Comparison of ENCODE assay signal across 2 cellular contexts in the genomic region with DNA sequence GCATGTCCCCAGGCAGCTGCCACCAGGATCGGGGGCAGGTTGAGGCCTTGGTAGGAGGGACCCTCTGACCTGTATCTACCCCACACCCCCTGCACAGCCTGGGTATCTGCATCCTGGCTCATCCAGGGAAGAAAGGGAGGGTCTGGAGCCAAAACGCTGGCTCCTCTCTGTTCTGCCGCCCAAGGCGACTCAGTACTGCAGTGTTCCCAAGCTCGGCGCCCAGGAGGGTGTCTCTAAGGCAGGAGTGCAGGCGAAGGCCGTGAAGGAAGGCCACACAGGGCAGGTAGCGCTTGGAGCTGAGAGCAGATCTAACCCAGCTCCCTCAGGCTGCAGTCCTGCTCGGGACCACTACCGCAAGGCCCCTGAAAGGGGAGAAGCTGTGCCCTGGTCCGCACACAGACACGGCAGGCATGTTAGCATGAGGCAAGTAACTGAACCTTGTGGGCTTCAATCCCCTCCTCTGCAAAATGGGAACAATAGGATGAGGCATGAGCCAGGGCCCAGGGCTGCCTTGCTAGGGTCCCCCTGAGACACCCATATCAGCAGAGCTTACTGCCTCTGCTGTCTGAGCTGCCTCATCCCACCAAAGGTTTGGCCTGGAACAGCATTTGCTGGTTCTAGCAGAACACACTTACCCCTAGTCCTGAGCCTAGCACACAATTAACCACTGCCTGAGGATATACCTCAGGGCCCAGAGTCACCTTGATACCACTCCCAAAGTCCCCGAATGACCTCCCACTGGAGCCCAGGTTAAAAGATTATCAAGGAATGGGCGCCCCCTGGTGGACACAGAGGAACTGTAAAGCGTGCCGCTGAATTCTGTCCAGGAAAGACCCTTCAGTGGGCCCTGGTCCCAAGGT.
TF ChIP-seq lines count a peak whose summit lies in the region.

No MANE protein-coding gene starts in this region.

TF ChIP-seq in WTC11, 78 proteins besides CTCF, POLR2A, EP300 and RAD21 (continued from another document and continues in another):
- TF ChIP-seq, protein P1, sequence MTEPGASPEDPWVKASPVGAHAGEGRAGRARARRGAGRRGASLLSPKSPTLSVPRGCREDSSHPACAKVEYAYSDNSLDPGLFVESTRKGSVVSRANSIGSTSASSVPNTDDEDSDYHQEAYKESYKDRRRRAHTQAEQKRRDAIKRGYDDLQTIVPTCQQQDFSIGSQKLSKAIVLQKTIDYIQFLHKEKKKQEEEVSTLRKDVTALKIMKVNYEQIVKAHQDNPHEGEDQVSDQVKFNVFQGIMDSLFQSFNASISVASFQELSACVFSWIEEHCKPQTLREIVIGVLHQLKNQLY (CRISPR knock-in tag; IDR thresholded peaks at IDR 0.05): 0 out of 2 replicates have a peak, but pooled peaks have one; percentile 48
- no peak for TF ChIP-seq ZNF317 (CRISPR knock-in tag; IDR thresholded peaks at IDR 0.05; ENCODE audit: borderline replicate concordance, low read depth)
- 0 out of 2 replicates have a peak, but pooled peaks have one; percentile 32 for TF ChIP-seq ATF1 (CRISPR knock-in tag; IDR thresholded peaks at IDR 0.05)
- TF ChIP-seq GTF2I (CRISPR knock-in tag; conservative IDR thresholded peaks at IDR 0.05): peak; percentile 85
- TF ChIP-seq GRHL2 (CRISPR knock-in tag; IDR thresholded peaks at IDR 0.05; ENCODE audit: insufficient replicate concordance, severe bottlenecking): no peak
- TF ChIP-seq, protein P2, sequence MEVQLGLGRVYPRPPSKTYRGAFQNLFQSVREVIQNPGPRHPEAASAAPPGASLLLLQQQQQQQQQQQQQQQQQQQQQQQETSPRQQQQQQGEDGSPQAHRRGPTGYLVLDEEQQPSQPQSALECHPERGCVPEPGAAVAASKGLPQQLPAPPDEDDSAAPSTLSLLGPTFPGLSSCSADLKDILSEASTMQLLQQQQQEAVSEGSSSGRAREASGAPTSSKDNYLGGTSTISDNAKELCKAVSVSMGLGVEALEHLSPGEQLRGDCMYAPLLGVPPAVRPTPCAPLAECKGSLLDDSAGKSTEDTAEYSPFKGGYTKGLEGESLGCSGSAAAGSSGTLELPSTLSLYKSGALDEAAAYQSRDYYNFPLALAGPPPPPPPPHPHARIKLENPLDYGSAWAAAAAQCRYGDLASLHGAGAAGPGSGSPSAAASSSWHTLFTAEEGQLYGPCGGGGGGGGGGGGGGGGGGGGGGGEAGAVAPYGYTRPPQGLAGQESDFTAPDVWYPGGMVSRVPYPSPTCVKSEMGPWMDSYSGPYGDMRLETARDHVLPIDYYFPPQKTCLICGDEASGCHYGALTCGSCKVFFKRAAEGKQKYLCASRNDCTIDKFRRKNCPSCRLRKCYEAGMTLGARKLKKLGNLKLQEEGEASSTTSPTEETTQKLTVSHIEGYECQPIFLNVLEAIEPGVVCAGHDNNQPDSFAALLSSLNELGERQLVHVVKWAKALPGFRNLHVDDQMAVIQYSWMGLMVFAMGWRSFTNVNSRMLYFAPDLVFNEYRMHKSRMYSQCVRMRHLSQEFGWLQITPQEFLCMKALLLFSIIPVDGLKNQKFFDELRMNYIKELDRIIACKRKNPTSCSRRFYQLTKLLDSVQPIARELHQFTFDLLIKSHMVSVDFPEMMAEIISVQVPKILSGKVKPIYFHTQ (CRISPR knock-in tag; IDR thresholded peaks at IDR 0.05): peak; percentile 77
- TF ChIP-seq NFYB (CRISPR knock-in tag; conservative IDR thresholded peaks at IDR 0.05; ENCODE audit: low read depth): no peak
- TF ChIP-seq, protein P3, sequence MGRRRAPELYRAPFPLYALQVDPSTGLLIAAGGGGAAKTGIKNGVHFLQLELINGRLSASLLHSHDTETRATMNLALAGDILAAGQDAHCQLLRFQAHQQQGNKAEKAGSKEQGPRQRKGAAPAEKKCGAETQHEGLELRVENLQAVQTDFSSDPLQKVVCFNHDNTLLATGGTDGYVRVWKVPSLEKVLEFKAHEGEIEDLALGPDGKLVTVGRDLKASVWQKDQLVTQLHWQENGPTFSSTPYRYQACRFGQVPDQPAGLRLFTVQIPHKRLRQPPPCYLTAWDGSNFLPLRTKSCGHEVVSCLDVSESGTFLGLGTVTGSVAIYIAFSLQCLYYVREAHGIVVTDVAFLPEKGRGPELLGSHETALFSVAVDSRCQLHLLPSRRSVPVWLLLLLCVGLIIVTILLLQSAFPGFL (CRISPR knock-in tag; IDR thresholded peaks at IDR 0.05; ENCODE audit: borderline replicate concordance): peak; percentile 85
- TF ChIP-seq FOXK1 (CRISPR knock-in tag; IDR thresholded peaks at IDR 0.05): no peak
- peak; percentile 84; the same call in 1 of the 2 replicates for TF ChIP-seq KAT7 (CRISPR knock-in tag; IDR thresholded peaks at IDR 0.05; ENCODE audit: borderline replicate concordance)
- TF ChIP-seq OVOL2 (CRISPR knock-in tag; IDR thresholded peaks at IDR 0.05; ENCODE audit: borderline replicate concordance): no peak
- 0 out of 2 replicates have a peak, but pooled peaks have one; percentile 27 for TF ChIP-seq MYBL2 (CRISPR knock-in tag; IDR thresholded peaks at IDR 0.05)
- TF ChIP-seq, protein P4, sequence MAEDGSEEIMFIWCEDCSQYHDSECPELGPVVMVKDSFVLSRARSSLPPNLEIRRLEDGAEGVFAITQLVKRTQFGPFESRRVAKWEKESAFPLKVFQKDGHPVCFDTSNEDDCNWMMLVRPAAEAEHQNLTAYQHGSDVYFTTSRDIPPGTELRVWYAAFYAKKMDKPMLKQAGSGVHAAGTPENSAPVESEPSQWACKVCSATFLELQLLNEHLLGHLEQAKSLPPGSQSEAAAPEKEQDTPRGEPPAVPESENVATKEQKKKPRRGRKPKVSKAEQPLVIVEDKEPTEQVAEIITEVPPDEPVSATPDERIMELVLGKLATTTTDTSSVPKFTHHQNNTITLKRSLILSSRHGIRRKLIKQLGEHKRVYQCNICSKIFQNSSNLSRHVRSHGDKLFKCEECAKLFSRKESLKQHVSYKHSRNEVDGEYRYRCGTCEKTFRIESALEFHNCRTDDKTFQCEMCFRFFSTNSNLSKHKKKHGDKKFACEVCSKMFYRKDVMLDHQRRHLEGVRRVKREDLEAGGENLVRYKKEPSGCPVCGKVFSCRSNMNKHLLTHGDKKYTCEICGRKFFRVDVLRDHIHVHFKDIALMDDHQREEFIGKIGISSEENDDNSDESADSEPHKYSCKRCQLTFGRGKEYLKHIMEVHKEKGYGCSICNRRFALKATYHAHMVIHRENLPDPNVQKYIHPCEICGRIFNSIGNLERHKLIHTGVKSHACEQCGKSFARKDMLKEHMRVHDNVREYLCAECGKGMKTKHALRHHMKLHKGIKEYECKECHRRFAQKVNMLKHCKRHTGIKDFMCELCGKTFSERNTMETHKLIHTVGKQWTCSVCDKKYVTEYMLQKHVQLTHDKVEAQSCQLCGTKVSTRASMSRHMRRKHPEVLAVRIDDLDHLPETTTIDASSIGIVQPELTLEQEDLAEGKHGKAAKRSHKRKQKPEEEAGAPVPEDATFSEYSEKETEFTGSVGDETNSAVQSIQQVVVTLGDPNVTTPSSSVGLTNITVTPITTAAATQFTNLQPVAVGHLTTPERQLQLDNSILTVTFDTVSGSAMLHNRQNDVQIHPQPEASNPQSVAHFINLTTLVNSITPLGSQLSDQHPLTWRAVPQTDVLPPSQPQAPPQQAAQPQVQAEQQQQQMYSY (CRISPR knock-in tag; IDR thresholded peaks at IDR 0.05): no peak
- TF ChIP-seq, protein P5, sequence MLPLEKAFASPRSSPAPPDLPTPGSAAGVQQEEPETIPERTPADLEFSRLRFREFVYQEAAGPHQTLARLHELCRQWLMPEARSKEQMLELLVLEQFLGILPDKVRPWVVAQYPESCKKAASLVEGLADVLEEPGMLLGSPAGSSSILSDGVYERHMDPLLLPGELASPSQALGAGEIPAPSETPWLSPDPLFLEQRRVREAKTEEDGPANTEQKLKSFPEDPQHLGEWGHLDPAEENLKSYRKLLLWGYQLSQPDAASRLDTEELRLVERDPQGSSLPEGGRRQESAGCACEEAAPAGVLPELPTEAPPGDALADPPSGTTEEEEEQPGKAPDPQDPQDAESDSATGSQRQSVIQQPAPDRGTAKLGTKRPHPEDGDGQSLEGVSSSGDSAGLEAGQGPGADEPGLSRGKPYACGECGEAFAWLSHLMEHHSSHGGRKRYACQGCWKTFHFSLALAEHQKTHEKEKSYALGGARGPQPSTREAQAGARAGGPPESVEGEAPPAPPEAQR (CRISPR knock-in tag; IDR thresholded peaks at IDR 0.05): no peak

TF ChIP-seq in HepG2, 621 proteins besides CTCF, POLR2A, EP300 and RAD21 (continued from another document and continues in another):
- TF ChIP-seq, protein P6, sequence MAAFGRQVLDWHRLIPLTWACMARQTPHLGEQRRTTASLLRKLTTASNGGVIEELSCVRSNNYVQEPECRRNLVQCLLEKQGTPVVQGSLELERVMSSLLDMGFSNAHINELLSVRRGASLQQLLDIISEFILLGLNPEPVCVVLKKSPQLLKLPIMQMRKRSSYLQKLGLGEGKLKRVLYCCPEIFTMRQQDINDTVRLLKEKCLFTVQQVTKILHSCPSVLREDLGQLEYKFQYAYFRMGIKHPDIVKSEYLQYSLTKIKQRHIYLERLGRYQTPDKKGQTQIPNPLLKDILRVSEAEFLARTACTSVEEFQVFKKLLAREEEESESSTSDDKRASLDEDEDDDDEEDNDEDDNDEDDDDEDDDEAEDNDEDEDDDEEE (CRISPR knock-in tag; IDR thresholded peaks at IDR 0.05): no peak
- TF ChIP-seq SALL1 (CRISPR knock-in tag; IDR thresholded peaks at IDR 0.05) (peak; percentile 51), HNRNPUL1 (IDR thresholded peaks at IDR 0.05; ENCODE audit: low read depth, low read length) (no peak), STAG1 (CRISPR knock-in tag; IDR thresholded peaks at IDR 0.05) (peak; percentile 92), MEIS1 (CRISPR knock-in tag; IDR thresholded peaks at IDR 0.05; ENCODE audit: borderline replicate concordance) (0 out of 2 replicates have a peak, but pooled peaks have one; percentile 14), ZNF350 (CRISPR knock-in tag; IDR thresholded peaks at IDR 0.05; ENCODE audit: borderline replicate concordance, low read depth) (0 out of 2 replicates have a peak, but pooled peaks have one; percentile 16), ZNF468 (CRISPR knock-in tag; IDR thresholded peaks at IDR 0.05) (peak; percentile 56; the same call in 1 of the 2 replicates), ZNF431 (CRISPR knock-in tag; IDR thresholded peaks at IDR 0.05; ENCODE audit: borderline replicate concordance, low read depth) (0 out of 2 replicates have a peak, but pooled peaks have one; percentile 35)
- TF ChIP-seq, protein P7, sequence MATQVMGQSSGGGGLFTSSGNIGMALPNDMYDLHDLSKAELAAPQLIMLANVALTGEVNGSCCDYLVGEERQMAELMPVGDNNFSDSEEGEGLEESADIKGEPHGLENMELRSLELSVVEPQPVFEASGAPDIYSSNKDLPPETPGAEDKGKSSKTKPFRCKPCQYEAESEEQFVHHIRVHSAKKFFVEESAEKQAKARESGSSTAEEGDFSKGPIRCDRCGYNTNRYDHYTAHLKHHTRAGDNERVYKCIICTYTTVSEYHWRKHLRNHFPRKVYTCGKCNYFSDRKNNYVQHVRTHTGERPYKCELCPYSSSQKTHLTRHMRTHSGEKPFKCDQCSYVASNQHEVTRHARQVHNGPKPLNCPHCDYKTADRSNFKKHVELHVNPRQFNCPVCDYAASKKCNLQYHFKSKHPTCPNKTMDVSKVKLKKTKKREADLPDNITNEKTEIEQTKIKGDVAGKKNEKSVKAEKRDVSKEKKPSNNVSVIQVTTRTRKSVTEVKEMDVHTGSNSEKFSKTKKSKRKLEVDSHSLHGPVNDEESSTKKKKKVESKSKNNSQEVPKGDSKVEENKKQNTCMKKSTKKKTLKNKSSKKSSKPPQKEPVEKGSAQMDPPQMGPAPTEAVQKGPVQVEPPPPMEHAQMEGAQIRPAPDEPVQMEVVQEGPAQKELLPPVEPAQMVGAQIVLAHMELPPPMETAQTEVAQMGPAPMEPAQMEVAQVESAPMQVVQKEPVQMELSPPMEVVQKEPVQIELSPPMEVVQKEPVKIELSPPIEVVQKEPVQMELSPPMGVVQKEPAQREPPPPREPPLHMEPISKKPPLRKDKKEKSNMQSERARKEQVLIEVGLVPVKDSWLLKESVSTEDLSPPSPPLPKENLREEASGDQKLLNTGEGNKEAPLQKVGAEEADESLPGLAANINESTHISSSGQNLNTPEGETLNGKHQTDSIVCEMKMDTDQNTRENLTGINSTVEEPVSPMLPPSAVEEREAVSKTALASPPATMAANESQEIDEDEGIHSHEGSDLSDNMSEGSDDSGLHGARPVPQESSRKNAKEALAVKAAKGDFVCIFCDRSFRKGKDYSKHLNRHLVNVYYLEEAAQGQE (IDR thresholded peaks at IDR 0.05; ENCODE audit: borderline replicate concordance in 1 of 2, low read depth in 1 of 2, low read length in 2 of 2): no peak
- TF ChIP-seq, protein P8, sequence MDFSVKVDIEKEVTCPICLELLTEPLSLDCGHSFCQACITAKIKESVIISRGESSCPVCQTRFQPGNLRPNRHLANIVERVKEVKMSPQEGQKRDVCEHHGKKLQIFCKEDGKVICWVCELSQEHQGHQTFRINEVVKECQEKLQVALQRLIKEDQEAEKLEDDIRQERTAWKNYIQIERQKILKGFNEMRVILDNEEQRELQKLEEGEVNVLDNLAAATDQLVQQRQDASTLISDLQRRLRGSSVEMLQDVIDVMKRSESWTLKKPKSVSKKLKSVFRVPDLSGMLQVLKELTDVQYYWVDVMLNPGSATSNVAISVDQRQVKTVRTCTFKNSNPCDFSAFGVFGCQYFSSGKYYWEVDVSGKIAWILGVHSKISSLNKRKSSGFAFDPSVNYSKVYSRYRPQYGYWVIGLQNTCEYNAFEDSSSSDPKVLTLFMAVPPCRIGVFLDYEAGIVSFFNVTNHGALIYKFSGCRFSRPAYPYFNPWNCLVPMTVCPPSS (IDR thresholded peaks at IDR 0.05): no peak
- TF ChIP-seq, protein P9, sequence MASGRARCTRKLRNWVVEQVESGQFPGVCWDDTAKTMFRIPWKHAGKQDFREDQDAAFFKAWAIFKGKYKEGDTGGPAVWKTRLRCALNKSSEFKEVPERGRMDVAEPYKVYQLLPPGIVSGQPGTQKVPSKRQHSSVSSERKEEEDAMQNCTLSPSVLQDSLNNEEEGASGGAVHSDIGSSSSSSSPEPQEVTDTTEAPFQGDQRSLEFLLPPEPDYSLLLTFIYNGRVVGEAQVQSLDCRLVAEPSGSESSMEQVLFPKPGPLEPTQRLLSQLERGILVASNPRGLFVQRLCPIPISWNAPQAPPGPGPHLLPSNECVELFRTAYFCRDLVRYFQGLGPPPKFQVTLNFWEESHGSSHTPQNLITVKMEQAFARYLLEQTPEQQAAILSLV (CRISPR knock-in tag; IDR thresholded peaks at IDR 0.05; ENCODE audit: borderline replicate concordance): peak; percentile 39; the same call in 1 of the 2 replicates
- TF ChIP-seq, protein P10, sequence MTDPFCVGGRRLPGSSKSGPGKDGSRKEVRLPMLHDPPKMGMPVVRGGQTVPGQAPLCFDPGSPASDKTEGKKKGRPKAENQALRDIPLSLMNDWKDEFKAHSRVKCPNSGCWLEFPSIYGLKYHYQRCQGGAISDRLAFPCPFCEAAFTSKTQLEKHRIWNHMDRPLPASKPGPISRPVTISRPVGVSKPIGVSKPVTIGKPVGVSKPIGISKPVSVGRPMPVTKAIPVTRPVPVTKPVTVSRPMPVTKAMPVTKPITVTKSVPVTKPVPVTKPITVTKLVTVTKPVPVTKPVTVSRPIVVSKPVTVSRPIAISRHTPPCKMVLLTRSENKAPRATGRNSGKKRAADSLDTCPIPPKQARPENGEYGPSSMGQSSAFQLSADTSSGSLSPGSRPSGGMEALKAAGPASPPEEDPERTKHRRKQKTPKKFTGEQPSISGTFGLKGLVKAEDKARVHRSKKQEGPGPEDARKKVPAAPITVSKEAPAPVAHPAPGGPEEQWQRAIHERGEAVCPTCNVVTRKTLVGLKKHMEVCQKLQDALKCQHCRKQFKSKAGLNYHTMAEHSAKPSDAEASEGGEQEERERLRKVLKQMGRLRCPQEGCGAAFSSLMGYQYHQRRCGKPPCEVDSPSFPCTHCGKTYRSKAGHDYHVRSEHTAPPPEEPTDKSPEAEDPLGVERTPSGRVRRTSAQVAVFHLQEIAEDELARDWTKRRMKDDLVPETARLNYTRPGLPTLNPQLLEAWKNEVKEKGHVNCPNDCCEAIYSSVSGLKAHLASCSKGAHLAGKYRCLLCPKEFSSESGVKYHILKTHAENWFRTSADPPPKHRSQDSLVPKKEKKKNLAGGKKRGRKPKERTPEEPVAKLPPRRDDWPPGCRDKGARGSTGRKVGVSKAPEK (CRISPR knock-in tag; IDR thresholded peaks at IDR 0.05; ENCODE audit: borderline replicate concordance): 0 out of 2 replicates have a peak, but pooled peaks have one; percentile 34
